ENCODE assay signal across 9 cellular contexts in genomic region chr13:35979378-35979911, GRCh38.
A peak's percentile ranks its signal among the peaks of the same experiment; 100 is the strongest.
DNase-seq lines count a peak whose midpoint lies in the region; ATAC-seq and TF ChIP-seq lines count a peak whose summit lies in the region.
"Had no signal": no experiment of that assay in that cellular context is flagged by ENCODE, and none has a peak within 500 bp of the region (broad histone marks: within the 10 kb centered on the region; RNA-seq: fewer than 3 reads in every experiment).

No MANE protein-coding gene starts in this region.

- no peak overlapping the region for H3K27ac Mint-ChIP-seq in stimulated activated effector memory CD8-positive, alpha-beta T cell treated with anti-CD3 and anti-CD28 coated beads, Interleukin-12 subunit alpha, Interleukin-12 subunit beta, amount 100 ng/mL, for 72 hours
- H3K27ac Mint-ChIP-seq: activated naive CD4-positive, alpha-beta T cell treated with anti-CD3 and anti-CD28 coated beads for 36 hours had no signal

- H3K36me3 ChIP-seq in right atrium auricular region: no peaks in the 10 kb centered on the region

- peaks cover 0 to 14% of the 10 kb centered on the region in 2 donors for H3K4me1 ChIP-seq in right atrium auricular region

- no peaks in the 10 kb centered on the region for H3K36me3 Mint-ChIP-seq in stimulated activated effector memory CD8-positive, alpha-beta T cell treated with anti-CD3 and anti-CD28 coated beads, Interleukin-12 subunit alpha, Interleukin-12 subunit beta, amount 100 ng/mL, for 72 hours

- no peaks in the 10 kb centered on the region for H3K27me3 ChIP-seq in right atrium auricular region

- H3K4me3 Mint-ChIP-seq in stimulated activated effector memory CD8-positive, alpha-beta T cell treated with anti-CD3 and anti-CD28 coated beads, Interleukin-12 subunit alpha, Interleukin-12 subunit beta, amount 100 ng/mL, for 72 hours: no peak overlapping the region
- H3K4me3 Mint-ChIP-seq: activated naive CD4-positive, alpha-beta T cell treated with anti-CD3 and anti-CD28 coated beads for 36 hours had no signal

- no peak overlapping the region for H3K4me3 ChIP-seq in right atrium auricular region

- DNase-seq in EH (ENCODE audit: low read depth): peak; percentile 92
- DNase-seq in astrocyte of the hippocampus (ENCODE audit: low read depth, low spot score): peak; percentile 96
- DNase-seq in right atrium auricular region (ENCODE audit: low spot score): peak; percentile 92
- peak; percentile 85 for DNase-seq in sciatic nerve (ENCODE audit: low spot score)
- no peak for DNase-seq in DMS79 treated with DMSO at 0.1 percent for 48 hours (lab: John Stamatoyannopoulos, UW)
- DNase-seq in stimulated activated effector memory CD8-positive, alpha-beta T cell treated with anti-CD3 and anti-CD28 coated beads, Interleukin-12 subunit alpha, Interleukin-12 subunit beta, amount 100 ng/mL, for 72 hours (ENCODE audit: low spot score in 2 of 2): no peak
- DNase-seq: activated naive CD4-positive, alpha-beta T cell treated with anti-CD3 and anti-CD28 coated beads for 36 hours had no signal

- ATAC-seq in sciatic nerve (peak; percentile 92), GM19324 (IDR thresholded peaks at IDR 0.05; ENCODE audit: low FRiP score, unreplicated experiment) (no peak), GM21786 (IDR thresholded peaks at IDR 0.05; ENCODE audit: unreplicated experiment) (no peak)
- no peak for ATAC-seq in stimulated activated effector memory CD8-positive, alpha-beta T cell treated with anti-CD3 and anti-CD28 coated beads, Interleukin-12 subunit alpha, Interleukin-12 subunit beta, amount 100 ng/mL, for 72 hours

- peak overlapping the region; percentile 54 to 75 for H3K27ac ChIP-seq in right atrium auricular region

- peaks cover 4% of the 10 kb centered on the region for H3K9me3 Mint-ChIP-seq in stimulated activated effector memory CD8-positive, alpha-beta T cell treated with anti-CD3 and anti-CD28 coated beads, Interleukin-12 subunit alpha, Interleukin-12 subunit beta, amount 100 ng/mL, for 72 hours

- H3K4me1 Mint-ChIP-seq in stimulated activated effector memory CD8-positive, alpha-beta T cell treated with anti-CD3 and anti-CD28 coated beads, Interleukin-12 subunit alpha, Interleukin-12 subunit beta, amount 100 ng/mL, for 72 hours: no peaks in the 10 kb centered on the region

- TF ChIP-seq CTCF in right atrium auricular region (IDR thresholded peaks at IDR 0.05): no peak

- H3K9me3 ChIP-seq in right atrium auricular region: no peaks in the 10 kb centered on the region

- intact Hi-C loops in sciatic nerve (cut with DNase I): no loop called here

Comparison
In these comparisons a context has a peak if more than half of its experiments do, and no peak if none do; other contexts are left out.
1. DNase-seq: peak in EH (single experiment), astrocyte of the hippocampus (single experiment), right atrium auricular region (single experiment) and sciatic nerve (single experiment); none in DMS79 treated with DMSO at 0.1 percent for 48 hours (single experiment) and stimulated activated effector memory CD8-positive, alpha-beta T cell treated with anti-CD3 and anti-CD28 coated beads, Interleukin-12 subunit alpha, Interleukin-12 subunit beta, amount 100 ng/mL, for 72 hours (0 of 2).